In the genomic region with DNA sequence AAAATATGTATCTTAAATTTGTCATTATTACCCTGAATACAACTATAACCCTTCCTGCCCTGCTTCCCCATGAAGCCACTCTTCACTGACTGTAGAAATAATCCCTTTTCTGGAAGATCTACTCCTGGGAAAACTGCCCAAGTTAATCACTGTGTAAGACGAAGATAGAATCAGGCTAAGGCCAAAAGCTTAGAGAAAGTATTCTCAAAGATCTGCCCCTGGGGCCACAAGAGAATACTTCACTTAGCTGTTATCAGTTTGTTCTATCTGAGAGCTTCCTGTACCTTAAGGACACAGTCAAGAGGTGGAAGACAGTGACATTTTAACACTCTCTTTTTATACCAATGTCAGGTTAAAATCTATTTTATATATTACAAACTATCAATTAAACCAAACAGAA, we compare ENCODE assay signal across 9 cellular contexts. TPM values are rescaled to one million over a fixed set of nuclear protein-coding genes. Genes with fewer than 3 reads are reported as not detected.
DNase-seq lines count a peak whose midpoint lies in the region; ATAC-seq and TF ChIP-seq lines count a peak whose summit lies in the region.
"Had no signal": no experiment of that assay in that cellular context is flagged by ENCODE, and none has a peak within 500 bp of the region (broad histone marks: within the 10 kb centered on the region; RNA-seq: fewer than 3 reads in every experiment).

No MANE protein-coding gene starts in this region.

- no peaks in the 10 kb centered on the region for H3K27me3 Mint-ChIP-seq in CD4-positive, CD25-positive, alpha-beta regulatory T cell
- H3K27me3 Mint-ChIP-seq in central memory CD8-positive, alpha-beta T cell, result no peaks in the 10 kb centered on the region
- H3K27me3 Mint-ChIP-seq in memory B cell, result no peaks in the 10 kb centered on the region

- POLR2A ChIA-PET in PC-3 (lab: Charles Lee; ENCODE audit: unreplicated experiment), result interaction anchor here (0.5 kb wide), 1 partner anchor 15 kb away, joined by 7 read pairs; no protein-coding TSS in a partner anchor

- H3K4me1 Mint-ChIP-seq in CD4-positive, CD25-positive, alpha-beta regulatory T cell, result peaks cover 43 to 70% (median 60%) of the 10 kb centered on the region in 4 donors
- H3K4me1 Mint-ChIP-seq in central memory CD8-positive, alpha-beta T cell, result peaks cover 24% of the 10 kb centered on the region
- peaks cover 10% of the 10 kb centered on the region for H3K4me1 Mint-ChIP-seq in memory B cell

- no peak for TF ChIP-seq CTCF in PC-3 (conservative IDR thresholded peaks at IDR 0.05; ENCODE audit: low read depth, low read length)

- H3K4me3 Mint-ChIP-seq in CD4-positive, CD25-positive, alpha-beta regulatory T cell, result peak overlapping the region; percentile 0 to 78 (median 50)
- H3K4me3 Mint-ChIP-seq in central memory CD8-positive, alpha-beta T cell, result no peak overlapping the region
- H3K4me3 Mint-ChIP-seq in memory B cell, result no peak overlapping the region

- H3K4me2 ChIP-seq in PC-3 (ENCODE audit: low read length), result no peak overlapping the region; the same call in 1 of the 2 replicates

- DNase-seq in CD4-positive, CD25-positive, alpha-beta regulatory T cell, result peak in 2 of 3 donors; percentile 44 to 62
- DNase-seq in PC-3 (no peak), memory B cell (ENCODE audit: low spot score in 2 of 2) (no peak), T1000 (lab: John Stamatoyannopoulos, UW) (no peak), DMS53 (lab: John Stamatoyannopoulos, UW) (no peak)
- DNase-seq in central memory CD8-positive, alpha-beta T cell (ENCODE audit: low spot score in 2 of 2), result no peak
- DNase-seq: foreskin melanocyte had no signal

- no peak for TF ChIP-seq POLR2A in GM18505 (IDR thresholded peaks at IDR 0.05; ENCODE audit: borderline replicate concordance, extremely low read depth, insufficient read depth, insufficient read length)

- intact Hi-C loops in PC-3 (cut with micrococcal nuclease), result loop anchor here (5.0 kb wide), 1 partner anchor 87 kb away; the partner anchor contains the start of gene UBLCP1

- peaks cover 5% of the 10 kb centered on the region for H3K79me2 ChIP-seq in PC-3 (ENCODE audit: low read length)

- H3K4me3 ChIP-seq in CD4-positive, CD25-positive, alpha-beta regulatory T cell (ENCODE audit: low read depth, low read length), result peak overlapping the region; percentile 48
- no peak overlapping the region for H3K4me3 ChIP-seq in PC-3 (ENCODE audit: low read length)

- BruUV-seq in PC-3 (replicated peaks; lab: Mats Ljungman, UMichigan), result no TSS peak

- no peak overlapping the region for H2AFZ ChIP-seq in PC-3 (ENCODE audit: low read length)

- H3K27ac Mint-ChIP-seq in CD4-positive, CD25-positive, alpha-beta regulatory T cell, result peak overlapping the region; percentile 45 to 91 (median 58)
- H3K27ac Mint-ChIP-seq in central memory CD8-positive, alpha-beta T cell (ENCODE audit: low read depth), result peak overlapping the region; percentile 44
- peak overlapping the region; percentile 76 for H3K27ac Mint-ChIP-seq in memory B cell

- no peaks in the 10 kb centered on the region for H3K27me3 ChIP-seq in CD4-positive, CD25-positive, alpha-beta regulatory T cell (ENCODE audit: control insufficient read depth, insufficient read depth, low read length)
- no peaks in the 10 kb centered on the region for H3K27me3 ChIP-seq in PC-3 (ENCODE audit: low read length)

- no peak overlapping the region for H3K9ac ChIP-seq in PC-3 (ENCODE audit: low read length)

- H3K9me2 ChIP-seq in PC-3 (replicated peaks; ENCODE audit: low read length), result no peaks in the 10 kb centered on the region

- no peaks in the 10 kb centered on the region for H3K9me3 ChIP-seq in CD4-positive, CD25-positive, alpha-beta regulatory T cell (ENCODE audit: control insufficient read depth in 2 of 2, low read length in 2 of 2)
- no peaks in the 10 kb centered on the region for H3K9me3 ChIP-seq in PC-3 (ENCODE audit: low read length)

- no peaks in the 10 kb centered on the region for H4K20me1 ChIP-seq in PC-3 (ENCODE audit: low read length)

- H3K36me3 ChIP-seq in CD4-positive, CD25-positive, alpha-beta regulatory T cell (ENCODE audit: control insufficient read depth, insufficient read depth, low read length), result peaks cover 23% of the 10 kb centered on the region
- H3K36me3 ChIP-seq in PC-3 (ENCODE audit: low read depth, low read length), result peaks cover 3% of the 10 kb centered on the region; the same call in 1 of the 2 replicates

- H3K9me3 Mint-ChIP-seq in CD4-positive, CD25-positive, alpha-beta regulatory T cell, result no peaks in the 10 kb centered on the region
- no peaks in the 10 kb centered on the region for H3K9me3 Mint-ChIP-seq in central memory CD8-positive, alpha-beta T cell
- H3K9me3 Mint-ChIP-seq in memory B cell, result no peaks in the 10 kb centered on the region

- CTCF ChIA-PET in PC-3 (lab: Charles Lee), result no interaction called here

- peaks cover 21% of the 10 kb centered on the region for H3K36me3 Mint-ChIP-seq in CD4-positive, CD25-positive, alpha-beta regulatory T cell
- peaks cover 14% of the 10 kb centered on the region for H3K36me3 Mint-ChIP-seq in central memory CD8-positive, alpha-beta T cell (ENCODE audit: insufficient read depth)
- H3K36me3 Mint-ChIP-seq in memory B cell, result peaks cover 2% of the 10 kb centered on the region

- H3K4me1 ChIP-seq in CD4-positive, CD25-positive, alpha-beta regulatory T cell (ENCODE audit: control insufficient read depth, insufficient read depth, low read length, poor library complexity, severe bottlenecking), result peaks cover 37% of the 10 kb centered on the region
- peaks cover 27% of the 10 kb centered on the region for H3K4me1 ChIP-seq in PC-3 (ENCODE audit: insufficient read depth, low read length)

- ATAC-seq in CD4-positive, CD25-positive, alpha-beta regulatory T cell (ENCODE audit: low read depth in 2 of 2), result peak; percentile 57 to 69
- ATAC-seq in PC-3 (no peak), memory B cell (ENCODE audit: low read depth) (no peak), GM18505 (IDR thresholded peaks at IDR 0.05; ENCODE audit: unreplicated experiment) (no peak), HG03025 (IDR thresholded peaks at IDR 0.05; ENCODE audit: low FRiP score, unreplicated experiment) (no peak)
- peak; percentile 76 for ATAC-seq in central memory CD8-positive, alpha-beta T cell (replicated peaks; ENCODE audit: extremely low read depth, poor library complexity, severe bottlenecking)

- H3F3A ChIP-seq in PC-3 (ENCODE audit: low read length, unreplicated experiment), result peaks cover 7% of the 10 kb centered on the region

- peak overlapping the region; percentile 25 for H3K27ac ChIP-seq in CD4-positive, CD25-positive, alpha-beta regulatory T cell (ENCODE audit: insufficient read depth, low read length, poor library complexity, severe bottlenecking)
- peak overlapping the region; percentile 40 for H3K27ac ChIP-seq in PC-3 (ENCODE audit: low read length)

RNA-seq across cellular contexts. Expression of gene RNF145, which starts 33.8 kb away (rescaled TPM):
- total RNA-seq in CD4-positive, CD25-positive, alpha-beta regulatory T cell, result 67.9 TPM
- polyA plus RNA-seq in CD4-positive, CD25-positive, alpha-beta regulatory T cell, result 10 to 100 TPM in 3 of 4 donors, 1 to 10 TPM in 1; 8.8 to 12.6 (median 11.2) TPM
- 13.7 and 21.8 TPM in 2 replicates for total RNA-seq in PC-3 (2014; rRNA removed)

Comparison
In these comparisons a context has a peak if more than half of its experiments do, and no peak if none do; other contexts are left out.
1. ATAC-seq: peak in CD4-positive, CD25-positive, alpha-beta regulatory T cell (2 of 2) and central memory CD8-positive, alpha-beta T cell (single experiment); none in PC-3 (single experiment), memory B cell (single experiment), GM18505 (single experiment) and HG03025 (single experiment).
2. DNase-seq: peak in CD4-positive, CD25-positive, alpha-beta regulatory T cell (2 of 3); none in PC-3 (single experiment), central memory CD8-positive, alpha-beta T cell (0 of 2), memory B cell (0 of 2), T1000 (single experiment) and DMS53 (single experiment).
3. H3K4me3 Mint-ChIP-seq: peak in CD4-positive, CD25-positive, alpha-beta regulatory T cell (4 of 4); none in central memory CD8-positive, alpha-beta T cell (single experiment) and memory B cell (single experiment).
4. Peak in every context shown above with its lines, with median percentiles within 50 percentile points of each other: H3K27ac Mint-ChIP-seq.